In genomic region chr1:166570954-166571353, GRCh38 we compare ENCODE assay signal across 11 cellular contexts.
"Had no signal": no experiment of that assay in that cellular context is flagged by ENCODE, and none has a peak within 500 bp of the region (broad histone marks: within the 10 kb centered on the region; RNA-seq: fewer than 3 reads in every experiment).

No MANE protein-coding gene starts in this region.

- H3K36me3 ChIP-seq: HAP-1 had no signal

- H3K4me1 ChIP-seq: HAP-1 had no signal

- DNase-seq: GM23248, GOT3, H7, H9, HCEC 1CT, HFFc6 had no signal

- H3K27ac ChIP-seq: GM23248 had no signal

- H3K9me3 ChIP-seq: HAP-1 had no signal

- FAIRE-seq: H1, H54 had no signal

- H3K4me3 ChIP-seq: GM23248, GM23338, HAP-1 had no signal

- ATAC-seq: GM23338, HCT116 had no signal
